In genomic region chr14:20413785-20414117, GRCh38 we compare ENCODE assay signal across 8 cellular contexts. TPM values are rescaled to one million over a fixed set of nuclear protein-coding genes. Genes with fewer than 3 reads are reported as not detected.
A peak's percentile ranks its signal among the peaks of the same experiment; 100 is the strongest.
DNase-seq lines count a peak whose midpoint lies in the region; ATAC-seq and TF ChIP-seq lines count a peak whose summit lies in the region.

No MANE protein-coding gene starts in this region.

- no peaks in the 10 kb centered on the region for H3K36me3 ChIP-seq in fibroblast of lung (ENCODE audit: control insufficient read depth, insufficient read depth, low read length)

- peak overlapping the region; percentile 87 for H3K4me2 ChIP-seq in fibroblast of lung (ENCODE audit: extremely low read depth, insufficient read depth, low read length)

- no peaks in the 10 kb centered on the region for H3K27me3 ChIP-seq in fibroblast of lung (ENCODE audit: control insufficient read depth, insufficient read depth, low read length)

- no peaks in the 10 kb centered on the region for H3K4me1 ChIP-seq in fibroblast of lung (ENCODE audit: control insufficient read depth, extremely low read depth, insufficient read depth, low read length)

- peak overlapping the region; percentile 96 for H3K27ac Mint-ChIP-seq in activated T-cell treated with anti-CD3 and anti-CD28 coated beads, Interleukin-2, amount 50 U/mL, for 24 hours
- peak overlapping the region; percentile 68 for H3K27ac Mint-ChIP-seq in neural crest cell (ENCODE audit: unreplicated experiment)

- no peak for DNase-seq in activated T-cell treated with anti-CD3 and anti-CD28 coated beads, Interleukin-2, amount 50 U/mL, for 24 hours
- DNase-seq in activated T-cell treated with anti-CD3 and anti-CD28 coated beads for 4 hours (no peak), fibroblast of lung (ENCODE audit: low read depth in 2 of 2) (peak in 1 of 2 donors; percentile 14), neural crest cell (ENCODE audit: low read depth, low spot score) (no peak), middle frontal gyrus (ENCODE audit: extremely low spot score, low spot score) (no peak), DMS114 treated with DMSO at 0.1 percent for 48 hours (lab: John Stamatoyannopoulos, UW; ENCODE audit: unreplicated experiment) (no peak)

- H3K27me3 Mint-ChIP-seq in activated T-cell treated with anti-CD3 and anti-CD28 coated beads, Interleukin-2, amount 50 U/mL, for 24 hours: no peaks in the 10 kb centered on the region
- no peaks in the 10 kb centered on the region for H3K27me3 Mint-ChIP-seq in neural crest cell (ENCODE audit: low read depth)

- H3K4me3 ChIP-seq in WI38 (ENCODE audit: low read depth, low read length) (peak overlapping the region; percentile 84), fibroblast of lung (replicated peaks in 1 of 4; ENCODE audit: control extremely low read depth in 1 of 4, insufficient read depth in 1 of 4, low read depth in 3 of 4, low read length in 4 of 4) (peak overlapping the region; percentile 52 to 92 (median 74))

- peak overlapping the region; percentile 90 for H3K4me3 Mint-ChIP-seq in activated T-cell treated with anti-CD3 and anti-CD28 coated beads, Interleukin-2, amount 50 U/mL, for 24 hours
- peak overlapping the region; percentile 90 for H3K4me3 Mint-ChIP-seq in neural crest cell

- peak overlapping the region; percentile 81 for H2AFZ ChIP-seq in fibroblast of lung (ENCODE audit: low read length)

- H3K9ac ChIP-seq in fibroblast of lung (ENCODE audit: insufficient read depth, low read length): peak overlapping the region; percentile 80

- peaks cover 8% of the 10 kb centered on the region for H3K79me2 ChIP-seq in fibroblast of lung (ENCODE audit: control insufficient read depth, insufficient read depth, low read length)

- no peaks in the 10 kb centered on the region for H3K9me3 ChIP-seq in fibroblast of lung (ENCODE audit: control insufficient read depth, insufficient read depth, low read depth, low read length)

- H3K4me1 Mint-ChIP-seq in activated T-cell treated with anti-CD3 and anti-CD28 coated beads, Interleukin-2, amount 50 U/mL, for 24 hours (ENCODE audit: low read depth): peaks cover 46% of the 10 kb centered on the region
- peaks cover 23% of the 10 kb centered on the region for H3K4me1 Mint-ChIP-seq in neural crest cell

- TF ChIP-seq CTCF in WI38 (IDR thresholded peaks at IDR 0.05; ENCODE audit: low read depth, low read length): no peak
- no peak for TF ChIP-seq CTCF in fibroblast of lung (conservative IDR thresholded peaks at IDR 0.05 in 1 of 2, IDR thresholded peaks at IDR 0.05 in 1 of 2; ENCODE audit: low read depth in 1 of 2, low read length in 2 of 2)
- TF ChIP-seq CTCF in neural crest cell (conservative IDR thresholded peaks at IDR 0.05): no peak

- H4K20me1 ChIP-seq in fibroblast of lung (ENCODE audit: control insufficient read depth, extremely low read depth, insufficient read depth, low read length): no peaks in the 10 kb centered on the region

- H3K27ac ChIP-seq in fibroblast of lung (ENCODE audit: insufficient read depth, low read length): peak overlapping the region; percentile 80

- peak; percentile 35 for ATAC-seq in HG03460 (IDR thresholded peaks at IDR 0.05; ENCODE audit: unreplicated experiment)

- H3K36me3 Mint-ChIP-seq in activated T-cell treated with anti-CD3 and anti-CD28 coated beads, Interleukin-2, amount 50 U/mL, for 24 hours (ENCODE audit: low read depth): peaks cover 16% of the 10 kb centered on the region
- H3K36me3 Mint-ChIP-seq in neural crest cell (ENCODE audit: low read depth): no peaks in the 10 kb centered on the region

- no peaks in the 10 kb centered on the region for H3K9me3 Mint-ChIP-seq in activated T-cell treated with anti-CD3 and anti-CD28 coated beads, Interleukin-2, amount 50 U/mL, for 24 hours
- H3K9me3 Mint-ChIP-seq in neural crest cell: no peaks in the 10 kb centered on the region

RNA-seq across cellular contexts. Expression of gene TEP1, which starts 0.5 kb away (rescaled TPM):
- total RNA-seq in fibroblast of lung (15.2 and 21.6 TPM in 2 replicates), neural crest cell (12.7 and 13.7 TPM in 2 replicates)
- 7.4 and 10.5 TPM in 2 replicates for polyA plus RNA-seq in fibroblast of lung
- 7.1 and 10.7 TPM in 2 replicates for polyA plus RNA-seq in fibroblast of lung (2012)
- 22.9 and 41.3 TPM in 2 replicates for polyA minus RNA-seq in fibroblast of lung (ENCODE audit: low replicate concordance)

RNA-seq across cellular contexts. Expression of gene KLHL33, which starts 22.2 kb away (rescaled TPM):
- 0.26 and 1.5 TPM in 2 replicates for total RNA-seq in fibroblast of lung
- 0.09 and 0.17 TPM in 2 replicates for polyA plus RNA-seq in fibroblast of lung
- 0.13 and 0.17 TPM in 2 replicates for polyA plus RNA-seq in fibroblast of lung (2012)
- polyA minus RNA-seq in fibroblast of lung (ENCODE audit: low replicate concordance): not detected in 2 replicates
- 0.07 TPM in 1 of 2 replicates, not detected in the other for total RNA-seq in neural crest cell

RNA-seq across cellular contexts. Expression of gene OSGEP, which starts 40.9 kb away (rescaled TPM):
- total RNA-seq in fibroblast of lung: 29.5 and 34.0 TPM in 2 replicates
- polyA plus RNA-seq in fibroblast of lung: 18.1 and 26.2 TPM in 2 replicates
- polyA plus RNA-seq in fibroblast of lung (2012): 13.1 and 20.6 TPM in 2 replicates
- 18.8 and 66.0 TPM in 2 replicates for polyA minus RNA-seq in fibroblast of lung (ENCODE audit: low replicate concordance)
- 67.3 and 68.1 TPM in 2 replicates for total RNA-seq in neural crest cell

RNA-seq across cellular contexts. Expression of gene APEX1, which starts 41.3 kb away (rescaled TPM):
- total RNA-seq in fibroblast of lung: 66.6 and 86.5 TPM in 2 replicates
- polyA plus RNA-seq in fibroblast of lung: 187 and 278 TPM in 2 replicates
- polyA plus RNA-seq in fibroblast of lung (2012): 144 and 207 TPM in 2 replicates
- 298 and 504 TPM in 2 replicates for polyA minus RNA-seq in fibroblast of lung (ENCODE audit: low replicate concordance)
- total RNA-seq in neural crest cell: 433 and 437 TPM in 2 replicates

RNA-seq across cellular contexts. Expression of gene PIP4P1, which starts 47.5 kb away (rescaled TPM):
- total RNA-seq in fibroblast of lung (24.7 and 30.9 TPM in 2 replicates), neural crest cell (36.0 and 40.8 TPM in 2 replicates)
- 34.9 and 39.5 TPM in 2 replicates for polyA plus RNA-seq in fibroblast of lung
- 26.1 and 30.6 TPM in 2 replicates for polyA plus RNA-seq in fibroblast of lung (2012)
- polyA minus RNA-seq in fibroblast of lung (ENCODE audit: low replicate concordance): 87.9 and 134 TPM in 2 replicates
